Comparison of ENCODE assay signal across 1 cellular context in genomic region chr17:43528319-43528987, GRCh38.
TF ChIP-seq lines count a peak whose summit lies in the region.

No MANE protein-coding gene starts in this region.

TF ChIP-seq in HepG2, 621 proteins besides CTCF, POLR2A, EP300 and RAD21 (continued from another document and continues in another):
- TF ChIP-seq, protein P1, sequence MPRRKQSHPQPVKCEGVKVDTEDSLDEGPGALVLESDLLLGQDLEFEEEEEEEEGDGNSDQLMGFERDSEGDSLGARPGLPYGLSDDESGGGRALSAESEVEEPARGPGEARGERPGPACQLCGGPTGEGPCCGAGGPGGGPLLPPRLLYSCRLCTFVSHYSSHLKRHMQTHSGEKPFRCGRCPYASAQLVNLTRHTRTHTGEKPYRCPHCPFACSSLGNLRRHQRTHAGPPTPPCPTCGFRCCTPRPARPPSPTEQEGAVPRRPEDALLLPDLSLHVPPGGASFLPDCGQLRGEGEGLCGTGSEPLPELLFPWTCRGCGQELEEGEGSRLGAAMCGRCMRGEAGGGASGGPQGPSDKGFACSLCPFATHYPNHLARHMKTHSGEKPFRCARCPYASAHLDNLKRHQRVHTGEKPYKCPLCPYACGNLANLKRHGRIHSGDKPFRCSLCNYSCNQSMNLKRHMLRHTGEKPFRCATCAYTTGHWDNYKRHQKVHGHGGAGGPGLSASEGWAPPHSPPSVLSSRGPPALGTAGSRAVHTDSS (CRISPR knock-in tag; conservative IDR thresholded peaks at IDR 0.05), result no peak
- no peak for TF ChIP-seq ATM (IDR thresholded peaks at IDR 0.05; ENCODE audit: borderline replicate concordance)
- TF ChIP-seq ZNF720 (CRISPR knock-in tag; IDR thresholded peaks at IDR 0.05), result no peak
- TF ChIP-seq ZNF766 (CRISPR knock-in tag; IDR thresholded peaks at IDR 0.05; ENCODE audit: borderline replicate concordance), result 0 out of 2 replicates have a peak, but pooled peaks have one; percentile 49
- TF ChIP-seq ZNF772 (CRISPR knock-in tag; IDR thresholded peaks at IDR 0.05), result 0 out of 2 replicates have a peak, but pooled peaks have one; percentile 2
- TF ChIP-seq SPEN (CRISPR knock-in tag; IDR thresholded peaks at IDR 0.05; ENCODE audit: low read depth), result no peak
- TF ChIP-seq RBFOX2 (IDR thresholded peaks at IDR 0.05; ENCODE audit: low read depth, low read length), result peak; percentile 67
- no peak for TF ChIP-seq NFATC3 (CRISPR knock-in tag; IDR thresholded peaks at IDR 0.05)
- TF ChIP-seq MAF1 (CRISPR knock-in tag; IDR thresholded peaks at IDR 0.05; ENCODE audit: borderline replicate concordance), result peak; percentile 31; the same call in 1 of the 2 replicates
- TF ChIP-seq, protein P2, sequence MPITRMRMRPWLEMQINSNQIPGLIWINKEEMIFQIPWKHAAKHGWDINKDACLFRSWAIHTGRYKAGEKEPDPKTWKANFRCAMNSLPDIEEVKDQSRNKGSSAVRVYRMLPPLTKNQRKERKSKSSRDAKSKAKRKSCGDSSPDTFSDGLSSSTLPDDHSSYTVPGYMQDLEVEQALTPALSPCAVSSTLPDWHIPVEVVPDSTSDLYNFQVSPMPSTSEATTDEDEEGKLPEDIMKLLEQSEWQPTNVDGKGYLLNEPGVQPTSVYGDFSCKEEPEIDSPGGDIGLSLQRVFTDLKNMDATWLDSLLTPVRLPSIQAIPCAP (CRISPR knock-in tag; IDR thresholded peaks at IDR 0.05; ENCODE audit: low read depth), result no peak
- TF ChIP-seq DMTF1 (CRISPR knock-in tag; IDR thresholded peaks at IDR 0.05), result no peak
- TF ChIP-seq ZNF329 (CRISPR knock-in tag; IDR thresholded peaks at IDR 0.05; ENCODE audit: low read depth), result no peak
- peak; percentile 19 for TF ChIP-seq YY1 (IDR thresholded peaks at IDR 0.05; ENCODE audit: insufficient read depth, insufficient replicate concordance, low read depth, low read length)
- 0 out of 2 replicates have a peak, but pooled peaks have one; percentile 32 for TF ChIP-seq ZNF879 (CRISPR knock-in tag; IDR thresholded peaks at IDR 0.05)
- TF ChIP-seq, protein P3, sequence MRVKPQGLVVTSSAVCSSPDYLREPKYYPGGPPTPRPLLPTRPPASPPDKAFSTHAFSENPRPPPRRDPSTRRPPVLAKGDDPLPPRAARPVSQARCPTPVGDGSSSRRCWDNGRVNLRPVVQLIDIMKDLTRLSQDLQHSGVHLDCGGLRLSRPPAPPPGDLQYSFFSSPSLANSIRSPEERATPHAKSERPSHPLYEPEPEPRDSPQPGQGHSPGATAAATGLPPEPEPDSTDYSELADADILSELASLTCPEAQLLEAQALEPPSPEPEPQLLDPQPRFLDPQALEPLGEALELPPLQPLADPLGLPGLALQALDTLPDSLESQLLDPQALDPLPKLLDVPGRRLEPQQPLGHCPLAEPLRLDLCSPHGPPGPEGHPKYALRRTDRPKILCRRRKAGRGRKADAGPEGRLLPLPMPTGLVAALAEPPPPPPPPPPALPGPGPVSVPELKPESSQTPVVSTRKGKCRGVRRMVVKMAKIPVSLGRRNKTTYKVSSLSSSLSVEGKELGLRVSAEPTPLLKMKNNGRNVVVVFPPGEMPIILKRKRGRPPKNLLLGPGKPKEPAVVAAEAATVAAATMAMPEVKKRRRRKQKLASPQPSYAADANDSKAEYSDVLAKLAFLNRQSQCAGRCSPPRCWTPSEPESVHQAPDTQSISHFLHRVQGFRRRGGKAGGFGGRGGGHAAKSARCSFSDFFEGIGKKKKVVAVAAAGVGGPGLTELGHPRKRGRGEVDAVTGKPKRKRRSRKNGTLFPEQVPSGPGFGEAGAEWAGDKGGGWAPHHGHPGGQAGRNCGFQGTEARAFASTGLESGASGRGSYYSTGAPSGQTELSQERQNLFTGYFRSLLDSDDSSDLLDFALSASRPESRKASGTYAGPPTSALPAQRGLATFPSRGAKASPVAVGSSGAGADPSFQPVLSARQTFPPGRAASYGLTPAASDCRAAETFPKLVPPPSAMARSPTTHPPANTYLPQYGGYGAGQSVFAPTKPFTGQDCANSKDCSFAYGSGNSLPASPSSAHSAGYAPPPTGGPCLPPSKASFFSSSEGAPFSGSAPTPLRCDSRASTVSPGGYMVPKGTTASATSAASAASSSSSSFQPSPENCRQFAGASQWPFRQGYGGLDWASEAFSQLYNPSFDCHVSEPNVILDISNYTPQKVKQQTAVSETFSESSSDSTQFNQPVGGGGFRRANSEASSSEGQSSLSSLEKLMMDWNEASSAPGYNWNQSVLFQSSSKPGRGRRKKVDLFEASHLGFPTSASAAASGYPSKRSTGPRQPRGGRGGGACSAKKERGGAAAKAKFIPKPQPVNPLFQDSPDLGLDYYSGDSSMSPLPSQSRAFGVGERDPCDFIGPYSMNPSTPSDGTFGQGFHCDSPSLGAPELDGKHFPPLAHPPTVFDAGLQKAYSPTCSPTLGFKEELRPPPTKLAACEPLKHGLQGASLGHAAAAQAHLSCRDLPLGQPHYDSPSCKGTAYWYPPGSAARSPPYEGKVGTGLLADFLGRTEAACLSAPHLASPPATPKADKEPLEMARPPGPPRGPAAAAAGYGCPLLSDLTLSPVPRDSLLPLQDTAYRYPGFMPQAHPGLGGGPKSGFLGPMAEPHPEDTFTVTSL (CRISPR knock-in tag; IDR thresholded peaks at IDR 0.05; ENCODE audit: borderline replicate concordance), result no peak
- TF ChIP-seq ARNT2 (CRISPR knock-in tag; IDR thresholded peaks at IDR 0.05; ENCODE audit: low read depth), result no peak
- no peak for TF ChIP-seq ZNF430 (CRISPR knock-in tag; IDR thresholded peaks at IDR 0.05)
- TF ChIP-seq STAT6 (CRISPR knock-in tag; IDR thresholded peaks at IDR 0.05; ENCODE audit: borderline replicate concordance), result no peak; the same call in 1 of the 2 replicates
- no peak for TF ChIP-seq NFRKB (IDR thresholded peaks at IDR 0.05)
- no peak for TF ChIP-seq ZNF746 (CRISPR knock-in tag; IDR thresholded peaks at IDR 0.05)
- no peak for TF ChIP-seq ZMYM3 (CRISPR knock-in tag; IDR thresholded peaks at IDR 0.05)
- TF ChIP-seq ETV5 (CRISPR knock-in tag; IDR thresholded peaks at IDR 0.05; ENCODE audit: borderline replicate concordance), result no peak; the same call in 1 of the 2 replicates
- no peak for TF ChIP-seq ZNF589 (CRISPR knock-in tag; conservative IDR thresholded peaks at IDR 0.05)
- TF ChIP-seq HNRNPL (IDR thresholded peaks at IDR 0.05; ENCODE audit: low read depth, low read length), result 0 out of 2 replicates have a peak, but pooled peaks have one; percentile 45
- peak; percentile 43; the same call in 1 of the 2 replicates for TF ChIP-seq ARID4A (CRISPR knock-in tag; IDR thresholded peaks at IDR 0.05; ENCODE audit: borderline replicate concordance)
- peak; percentile 36; the same call in 1 of the 2 replicates for TF ChIP-seq ZNF792 (CRISPR knock-in tag; IDR thresholded peaks at IDR 0.05)
- TF ChIP-seq DBP (CRISPR knock-in tag; IDR thresholded peaks at IDR 0.05; ENCODE audit: not compliant biosample characterization), result peak; percentile 43
- TF ChIP-seq KAT2B (IDR thresholded peaks at IDR 0.05; ENCODE audit: borderline replicate concordance, low read depth, low read length), result no peak
- TF ChIP-seq HOXA7 (CRISPR knock-in tag; IDR thresholded peaks at IDR 0.05), result no peak
- no peak for TF ChIP-seq IKZF4 (CRISPR knock-in tag; IDR thresholded peaks at IDR 0.05; ENCODE audit: borderline replicate concordance, low read depth, not compliant biosample characterization)
- TF ChIP-seq MAFK (conservative IDR thresholded peaks at IDR 0.05 in 1 of 2, IDR thresholded peaks at IDR 0.05 in 1 of 2; ENCODE audit: low read length in 2 of 2), result no peak
- TF ChIP-seq ZNF256 (CRISPR knock-in tag; conservative IDR thresholded peaks at IDR 0.05), result no peak
- TF ChIP-seq ZNF205 (CRISPR knock-in tag; IDR thresholded peaks at IDR 0.05), result peak; percentile 62; the same call in 1 of the 2 replicates
- peak; percentile 47; the same call in 1 of the 2 replicates for TF ChIP-seq MAZ (IDR thresholded peaks at IDR 0.05; ENCODE audit: borderline replicate concordance, low read depth, low read length)
- TF ChIP-seq MAZ (CRISPR knock-in tag; IDR thresholded peaks at IDR 0.05; ENCODE audit: low read depth), result no peak
- TF ChIP-seq RORA (CRISPR knock-in tag; IDR thresholded peaks at IDR 0.05), result no peak
- no peak for TF ChIP-seq PRDM4 (CRISPR knock-in tag; IDR thresholded peaks at IDR 0.05; ENCODE audit: borderline replicate concordance)
